11 cellular contexts compared by ENCODE assay signal in the genomic region with DNA sequence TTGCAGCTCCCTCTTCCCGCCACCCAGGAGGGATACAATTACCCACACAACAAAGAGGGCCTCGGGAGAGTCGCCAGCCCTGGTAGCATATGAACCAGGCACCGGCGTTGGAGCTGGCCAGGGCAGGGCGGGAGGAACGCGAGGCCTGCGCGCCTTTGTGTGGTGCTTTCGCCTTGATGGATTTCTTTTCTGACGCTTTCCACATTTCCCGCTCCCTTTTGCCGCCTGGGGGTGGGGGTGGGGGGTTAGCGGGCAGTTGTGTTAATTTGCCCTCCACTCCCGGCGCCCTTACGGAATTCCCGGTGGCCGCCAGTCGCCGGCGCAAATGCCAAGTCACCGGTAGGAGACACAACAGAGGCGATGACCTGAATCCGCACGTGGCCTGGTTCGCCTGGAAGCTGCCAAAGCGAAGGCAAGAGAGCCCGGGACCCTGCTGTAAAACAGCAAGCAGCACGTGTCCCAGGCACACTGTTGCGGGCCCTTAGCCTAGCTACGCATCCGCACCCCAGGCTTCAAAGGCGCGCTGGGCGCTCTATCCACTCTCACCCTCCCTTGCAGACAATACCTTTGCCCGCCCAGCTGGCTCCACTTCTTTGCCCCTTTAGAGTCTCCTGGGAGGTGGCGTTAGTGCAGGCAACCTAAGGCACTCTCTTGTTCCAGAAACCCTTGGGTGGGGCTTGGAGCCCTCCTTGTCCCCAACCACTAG. TPM values are rescaled to one million over a fixed set of nuclear protein-coding genes. Genes with fewer than 3 reads are reported as not detected.
DNase-seq lines count a peak whose midpoint lies in the region; ATAC-seq and TF ChIP-seq lines count a peak whose summit lies in the region.
"Had no signal": no experiment of that assay in that cellular context is flagged by ENCODE, and none has a peak within 500 bp of the region (broad histone marks: within the 10 kb centered on the region; RNA-seq: fewer than 3 reads in every experiment).

No MANE protein-coding gene starts in this region.

- TF ChIP-seq CTCF in HFFc6 (IDR thresholded peaks at IDR 0.05) (no peak), neural crest cell (conservative IDR thresholded peaks at IDR 0.05) (no peak), BE2C (IDR thresholded peaks at IDR 0.05; ENCODE audit: low read depth, low read length) (no peak), mucosa of descending colon (IDR thresholded peaks at IDR 0.05) (no peak)

- DNase-seq in HFFc6, result no peak
- no peak for DNase-seq in neural crest cell (ENCODE audit: low read depth, low spot score)
- DNase-seq in BE2C, result no peak
- DNase-seq in activated gamma-delta T cell treated with Interleukin-2 at 50 U/mL for 16 hours, result no peak
- DNase-seq in mucosa of descending colon, result no peak
- DNase-seq: activated CD8-positive, alpha-beta memory T cell treated with anti-CD3 and anti-CD28 coated beads for 24 hours had no signal

- H4K20me1 ChIP-seq in BLaER1 treated with 17β-estradiol and CSF1 and Interleukin-3, amounts not matched to agents 10 nM and 100 nM, result peaks cover 0 to 54% (median 15%) of the 10 kb centered on the region in 11 experiments; a peak in 15 of 22 replicates

- ATAC-seq in mucosa of descending colon (no peak), HG03095 (IDR thresholded peaks at IDR 0.05; ENCODE audit: unreplicated experiment) (no peak)
- ATAC-seq: sciatic nerve had no signal

- peaks cover 99 to 100% (median 100%) of the 10 kb centered on the region in 11 experiments for H3K27me3 ChIP-seq in BLaER1 treated with 17β-estradiol and CSF1 and Interleukin-3, amounts not matched to agents 10 nM and 100 nM
- H3K27me3 ChIP-seq in duodenal mucosa (ENCODE audit: control insufficient read depth in 1 of 2, insufficient read depth in 2 of 2, low read length in 2 of 2), result peaks cover 83 to 91% of the 10 kb centered on the region in 2 donors
- H3K27me3 ChIP-seq in BE2C, result peaks cover 95% of the 10 kb centered on the region

- H3K27me3 Mint-ChIP-seq in HFFc6 (ENCODE audit: insufficient read depth), result peaks cover 77% of the 10 kb centered on the region
- H3K27me3 Mint-ChIP-seq in neural crest cell (ENCODE audit: low read depth), result peaks cover 99% of the 10 kb centered on the region

- peaks cover 19 to 59% (median 40%) of the 10 kb centered on the region in 11 experiments for H3K9me3 ChIP-seq in BLaER1 treated with 17β-estradiol and CSF1 and Interleukin-3, amounts not matched to agents 10 nM and 100 nM (replicated peaks in 1 of 11)
- H3K9me3 ChIP-seq in duodenal mucosa (ENCODE audit: control insufficient read depth in 1 of 2, low read length in 2 of 2) (no peaks in the 10 kb centered on the region), BE2C (no peaks in the 10 kb centered on the region), mucosa of descending colon (no peaks in the 10 kb centered on the region)

- no peak overlapping the region for H3K27ac Mint-ChIP-seq in HFFc6
- H3K27ac Mint-ChIP-seq in neural crest cell (ENCODE audit: unreplicated experiment), result no peak overlapping the region

- H3K4me3 Mint-ChIP-seq in HFFc6 (peak overlapping the region; percentile 27; the same call in 1 of the 2 replicates), neural crest cell (peak overlapping the region; percentile 61)

- peaks cover 17 to 44% (median 34%) of the 10 kb centered on the region in 10 experiments for H3K4me1 ChIP-seq in BLaER1 treated with 17β-estradiol and CSF1 and Interleukin-3, amounts not matched to agents 10 nM and 100 nM
- peaks cover 35 to 61% of the 10 kb centered on the region in 2 donors for H3K4me1 ChIP-seq in duodenal mucosa (ENCODE audit: control insufficient read depth in 1 of 2, insufficient read depth in 2 of 2, low read length in 2 of 2)
- no peaks in the 10 kb centered on the region for H3K4me1 ChIP-seq in BE2C
- H3K4me1 ChIP-seq in mucosa of descending colon (ENCODE audit: low read depth), result peaks cover 50% of the 10 kb centered on the region

- no peaks in the 10 kb centered on the region for H3K36me3 ChIP-seq in BLaER1 treated with 17β-estradiol and CSF1 and Interleukin-3, amounts not matched to agents 10 nM and 100 nM
- no peaks in the 10 kb centered on the region for H3K36me3 ChIP-seq in duodenal mucosa (ENCODE audit: control insufficient read depth in 1 of 2, insufficient read depth in 2 of 2, low read length in 2 of 2)
- no peaks in the 10 kb centered on the region for H3K36me3 ChIP-seq in BE2C
- H3K36me3 ChIP-seq in mucosa of descending colon (ENCODE audit: low read depth), result no peaks in the 10 kb centered on the region

- H3K4me3 ChIP-seq in BLaER1 treated with 17β-estradiol and CSF1 and Interleukin-3, amounts not matched to agents 10 nM and 100 nM, result peak overlapping the region in 6 of 10 experiments; percentile 2 to 24 (median 13); a peak in 4 of 20 replicates
- H3K4me3 ChIP-seq in duodenal mucosa (ENCODE audit: low read depth in 1 of 2, low read length in 2 of 2) (peak overlapping the region; percentile 53 to 57), BE2C (ENCODE audit: low read depth, low read length) (no peak overlapping the region), mucosa of descending colon (no peak overlapping the region)

- no peak overlapping the region for H3K27ac ChIP-seq in BLaER1 treated with 17β-estradiol and CSF1 and Interleukin-3, amounts not matched to agents 10 nM and 100 nM
- no peak overlapping the region for H3K27ac ChIP-seq in duodenal mucosa (ENCODE audit: low read depth, low read length)

- intact Hi-C loops in mucosa of descending colon (cut with DNase I, micrococcal nuclease), result loop anchor here (10.0 kb wide), 3 partner anchors 425 to 585 kb away; no protein-coding TSS in a partner anchor

- no peaks in the 10 kb centered on the region for H3K36me3 Mint-ChIP-seq in HFFc6 (ENCODE audit: low read depth)
- peaks cover 3% of the 10 kb centered on the region for H3K36me3 Mint-ChIP-seq in neural crest cell (ENCODE audit: low read depth)

- H3K9ac ChIP-seq in BLaER1 treated with 17β-estradiol and CSF1 and Interleukin-3, amounts not matched to agents 10 nM and 100 nM, result no peak overlapping the region
- H3K9ac ChIP-seq in duodenal mucosa (ENCODE audit: low read depth in 1 of 2, low read length in 2 of 2), result no peak overlapping the region

- peak overlapping the region in 9 of 11 experiments; percentile 18 to 56 (median 50); a peak in 10 of 22 replicates for H3K4me2 ChIP-seq in BLaER1 treated with 17β-estradiol and CSF1 and Interleukin-3, amounts not matched to agents 10 nM and 100 nM

- peaks cover 31% of the 10 kb centered on the region for H3K4me1 Mint-ChIP-seq in HFFc6 (ENCODE audit: low read depth)
- peaks cover 46% of the 10 kb centered on the region for H3K4me1 Mint-ChIP-seq in neural crest cell

- H3K9me3 Mint-ChIP-seq in HFFc6 (no peaks in the 10 kb centered on the region), neural crest cell (no peaks in the 10 kb centered on the region)

RNA-seq across cellular contexts. Expression of gene GAD1, which starts 3.4 kb away (rescaled TPM):
- total RNA-seq in HFFc6 (2021; fragmentation: NEBNext Ultra II Directional; extraction: Animal tissue kit (Norgen Biotek cat#: 25700)), result under 1 TPM in 2 of 6 experiments, not detected in 4; 0.21 to 0.26 TPM
- total RNA-seq in neural crest cell, result 0.39 and 0.82 TPM in 2 replicates
- 0.12 TPM for polyA plus RNA-seq in BE2C (2012; ENCODE audit: insufficient read depth, insufficient read length, low read depth)
- total RNA-seq in mucosa of descending colon, result under 1 TPM in 1 of 3 donors, not detected in 2; 0.58 TPM

RNA-seq across cellular contexts. Expression of gene ERICH2, which starts 49.9 kb away (rescaled TPM):
- total RNA-seq in HFFc6 (2021; fragmentation: NEBNext Ultra II Directional; extraction: Animal tissue kit (Norgen Biotek cat#: 25700)), result not detected
- total RNA-seq in neural crest cell (not detected in 2 replicates), mucosa of descending colon (under 1 TPM in 1 of 3 donors, not detected in 2; 0.92 TPM)
- not detected for polyA plus RNA-seq in BE2C (2012; ENCODE audit: insufficient read depth, insufficient read length, low read depth)
- total RNA-seq: Daoy had no signal

Comparison
In these comparisons a context has a peak if more than half of its experiments do, and no peak if none do; other contexts are left out.
1. H3K4me3 ChIP-seq: peak in BLaER1 treated with 17β-estradiol and CSF1 and Interleukin-3, amounts not matched to agents 10 nM and 100 nM (6 of 10) and duodenal mucosa (2 of 2); none in BE2C (single experiment) and mucosa of descending colon (single experiment).